In the genomic region with DNA sequence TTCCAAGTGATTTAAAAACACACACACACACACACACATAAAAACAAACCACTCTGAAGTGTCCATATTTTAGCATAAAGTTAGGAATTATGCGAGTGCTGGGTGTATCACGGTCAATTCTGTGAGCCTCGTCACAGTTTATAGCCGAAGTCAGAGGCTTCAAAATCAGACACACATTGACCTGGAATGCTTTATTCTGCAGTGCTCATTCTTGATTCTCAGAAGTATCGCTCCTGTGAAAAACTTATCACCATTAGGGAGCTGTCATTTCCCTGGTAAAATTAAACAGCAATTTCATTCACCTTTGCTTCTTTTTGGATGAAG, we compare ENCODE assay signal across 13 cellular contexts. TPM values are rescaled to one million over a fixed set of nuclear protein-coding genes. Genes with fewer than 3 reads are reported as not detected.
DNase-seq lines count a peak whose midpoint lies in the region; ATAC-seq, FAIRE-seq and TF ChIP-seq lines count a peak whose summit lies in the region.
"Had no signal": no experiment of that assay in that cellular context is flagged by ENCODE, and none has a peak within 500 bp of the region (broad histone marks: within the 10 kb centered on the region; RNA-seq: fewer than 3 reads in every experiment).

No MANE protein-coding gene starts in this region.

- H3F3A ChIP-seq in smooth muscle cell (ENCODE audit: low read depth) = peaks cover 22% of the 10 kb centered on the region

- H2AFZ ChIP-seq in K562 (ENCODE audit: low read depth, low read length) = peak overlapping the region; percentile 7; the same call in 1 of the 2 replicates
- H2AFZ ChIP-seq in smooth muscle cell (ENCODE audit: low read depth) = peak overlapping the region; percentile 20

- H3K27me3 Mint-ChIP-seq in activated T-cell treated with anti-CD3 and anti-CD28 coated beads, Interleukin-2, amount 50 U/mL, for 72 hours (ENCODE audit: low read depth) = no peaks in the 10 kb centered on the region

- CTCF ChIA-PET in HEK293T (lab: Yijun Ruan, JAX) (interaction anchor here (0.7 to 1.6 kb wide), 3 partner anchors 65 to 465 kb away, joined by 3 read pairs; no protein-coding TSS in a partner anchor), K562 (lab: Yijun Ruan, JAX; ENCODE audit: low intra/inter-chr PET ratio) (no interaction called here)

- H3K9me3 Mint-ChIP-seq in activated T-cell treated with anti-CD3 and anti-CD28 coated beads, Interleukin-2, amount 50 U/mL, for 72 hours = no peaks in the 10 kb centered on the region
- H3K9me3 Mint-ChIP-seq: activated naive CD8-positive, alpha-beta T cell treated with anti-CD3 and anti-CD28 coated beads, Interleukin-2, amount 50 U/mL, for 24 hours had no signal

- TF ChIP-seq POLR2A in K562 (conservative IDR thresholded peaks at IDR 0.05) (no peak), spleen (IDR thresholded peaks at IDR 0.05) (no peak), GM18505 (IDR thresholded peaks at IDR 0.05; ENCODE audit: borderline replicate concordance, extremely low read depth, insufficient read depth, insufficient read length) (no peak)

- no peak overlapping the region for H3K4me3 ChIP-seq in K562
- H3K4me3 ChIP-seq in left lung = no peak overlapping the region
- no peak overlapping the region for H3K4me3 ChIP-seq in smooth muscle cell
- H3K4me3 ChIP-seq in spleen = no peak overlapping the region

- H3K27ac Mint-ChIP-seq in activated T-cell treated with anti-CD3 and anti-CD28 coated beads, Interleukin-2, amount 50 U/mL, for 72 hours = no peak overlapping the region
- H3K27ac Mint-ChIP-seq: activated naive CD8-positive, alpha-beta T cell treated with anti-CD3 and anti-CD28 coated beads, Interleukin-2, amount 50 U/mL, for 24 hours had no signal

- H3K4me3 Mint-ChIP-seq in activated T-cell treated with anti-CD3 and anti-CD28 coated beads, Interleukin-2, amount 50 U/mL, for 72 hours = no peak overlapping the region
- H3K4me3 Mint-ChIP-seq: activated naive CD8-positive, alpha-beta T cell treated with anti-CD3 and anti-CD28 coated beads, Interleukin-2, amount 50 U/mL, for 24 hours had no signal

- no peak for FAIRE-seq in K562 (lab: Jason Lieb, UNC)
- FAIRE-seq: GM12892 had no signal

- H3K9me3 ChIP-seq in K562 (replicated peaks; ENCODE audit: control insufficient read depth, insufficient read depth, low read depth, low read length) (no peaks in the 10 kb centered on the region), left lung (no peaks in the 10 kb centered on the region), smooth muscle cell (replicated peaks; ENCODE audit: low read depth) (no peaks in the 10 kb centered on the region), spleen (no peaks in the 10 kb centered on the region)

- H3K9me1 ChIP-seq in K562 (ENCODE audit: control insufficient read depth, insufficient read depth, low read length) = no peaks in the 10 kb centered on the region

- H4K20me1 ChIP-seq in K562 (replicated peaks; ENCODE audit: control insufficient read depth, insufficient read depth, low read length) = no peaks in the 10 kb centered on the region
- H4K20me1 ChIP-seq in smooth muscle cell (ENCODE audit: low read depth) = no peaks in the 10 kb centered on the region

- intact Hi-C loops in K562 (cut with micrococcal nuclease) (no loop called here), left lung (cut with DNase I) (no loop called here), spleen (cut with DNase I; ENCODE audit: low total_unique reads) (no loop called here)

- H3K4me1 ChIP-seq in K562 (replicated peaks in 1 of 2; ENCODE audit: control insufficient read depth in 2 of 2, insufficient read depth in 2 of 2, low read length in 2 of 2) (peaks cover 4 to 11% of the 10 kb centered on the region in 2 experiments; a peak in 4 of 5 replicates), left lung (peaks cover 10 to 53% of the 10 kb centered on the region in 2 donors), smooth muscle cell (ENCODE audit: low read depth) (peaks cover 56% of the 10 kb centered on the region), spleen (peaks cover 2 to 47% (median 9%) of the 10 kb centered on the region in 6 donors)

- ATAC-seq in K562 = no peak
- peak; percentile 18 for ATAC-seq in left lung
- ATAC-seq in activated T-cell treated with anti-CD3 and anti-CD28 coated beads, Interleukin-2, amount 50 U/mL, for 72 hours (replicated peaks in 1 of 2) = no peak
- no peak for ATAC-seq in GM18505 (IDR thresholded peaks at IDR 0.05; ENCODE audit: unreplicated experiment)
- ATAC-seq: activated naive CD8-positive, alpha-beta T cell treated with anti-CD3 and anti-CD28 coated beads, Interleukin-2, amount 50 U/mL, for 24 hours had no signal

- no peaks in the 10 kb centered on the region for H3K27me3 ChIP-seq in K562 (ENCODE audit: control insufficient read depth in 2 of 2, insufficient read depth in 2 of 2, low read length in 2 of 2)
- H3K27me3 ChIP-seq in left lung = no peaks in the 10 kb centered on the region
- H3K27me3 ChIP-seq in smooth muscle cell (ENCODE audit: low read depth) = no peaks in the 10 kb centered on the region
- H3K27me3 ChIP-seq in spleen (replicated peaks in 1 of 7) = no peaks in the 10 kb centered on the region

- POLR2A ChIA-PET in HEK293T (lab: Yijun Ruan, JAX) = interaction anchor here (0.8 to 1.0 kb wide), 2 partner anchors 105 kb away, joined by 4 to 6 read pairs; no protein-coding TSS in a partner anchor
- POLR2A ChIA-PET in K562 (lab: Yijun Ruan, JAX) = no interaction called here

- DNase-seq in HEK293T (ENCODE audit: extremely low spot score) (no peak), K562 (ENCODE audit: extremely low read depth in 1 of 4, low spot score in 3 of 4) (no peak), left lung (no peak), smooth muscle cell (lab: John Stamatoyannopoulos, UW; ENCODE audit: unreplicated experiment) (no peak), spleen (no peak), SK-N-DZ (ENCODE audit: low spot score) (no peak)
- no peak for DNase-seq in activated T-cell treated with anti-CD3 and anti-CD28 coated beads, Interleukin-2, amount 50 U/mL, for 72 hours
- DNase-seq: activated naive CD8-positive, alpha-beta T cell treated with anti-CD3 and anti-CD28 coated beads, Interleukin-2, amount 50 U/mL, for 24 hours; erythroblast; NCI-H748 treated with DMSO at 0.1 percent for 48 hours; stimulated activated CD8-positive, alpha-beta memory T cell treated with anti-CD3 and anti-CD28 coated beads, Interleukin-4, amount 100 ng/mL, for 48 hours had no signal

- peaks cover 16% of the 10 kb centered on the region for H3K4me1 Mint-ChIP-seq in activated T-cell treated with anti-CD3 and anti-CD28 coated beads, Interleukin-2, amount 50 U/mL, for 72 hours (ENCODE audit: low read depth)

- no peak for TF ChIP-seq RAD21 in K562 (CRISPR knock-in tag; conservative IDR thresholded peaks at IDR 0.05 in 1 of 2, IDR thresholded peaks at IDR 0.05 in 1 of 2)

- H3K9ac ChIP-seq in K562 (ENCODE audit: insufficient read depth in 1 of 2, low read depth in 2 of 2, low read length in 2 of 2) = no peak overlapping the region
- peak overlapping the region; percentile 92 for H3K9ac ChIP-seq in smooth muscle cell (ENCODE audit: low read depth)

- TF ChIP-seq CTCF in K562 (IDR thresholded peaks at IDR 0.05 in 2 of 3, conservative IDR thresholded peaks at IDR 0.05 in 1 of 3; ENCODE audit: insufficient read depth in 2 of 3, low read depth in 1 of 3, low read length in 3 of 3) (no peak), left lung (IDR thresholded peaks at IDR 0.05) (no peak), smooth muscle cell (IDR thresholded peaks at IDR 0.05; ENCODE audit: borderline replicate concordance, insufficient read depth, poor library complexity, severe bottlenecking) (no peak), spleen (IDR thresholded peaks at IDR 0.05 in 8 of 11, conservative IDR thresholded peaks at IDR 0.05 in 3 of 11) (no peak)

- BruUV-seq in K562 (replicated peaks; lab: Mats Ljungman, UMichigan) = no TSS peak

- H3K4me2 ChIP-seq in K562 (ENCODE audit: insufficient read depth, low read length) (no peak overlapping the region), smooth muscle cell (peak overlapping the region; percentile 52)

- no peak overlapping the region for H3K27ac ChIP-seq in K562 (ENCODE audit: extremely low read depth, low read depth, low read length)
- peak overlapping the region; percentile 45 to 65 for H3K27ac ChIP-seq in left lung
- peak overlapping the region; percentile 100 for H3K27ac ChIP-seq in smooth muscle cell (ENCODE audit: low read depth)
- peak overlapping the region in 4 of 8 donors; percentile 25 to 63 (median 40) for H3K27ac ChIP-seq in spleen

- in situ Hi-C loops in K562 (cut with MboI) = loop anchor here (10.0 kb wide), 1 partner anchor 106 kb away; no protein-coding TSS in a partner anchor

- H3K79me2 ChIP-seq in K562 (ENCODE audit: control insufficient read depth, insufficient read depth, low read length) (no peaks in the 10 kb centered on the region), smooth muscle cell (ENCODE audit: low read depth) (no peaks in the 10 kb centered on the region)

- H3K36me3 Mint-ChIP-seq in activated T-cell treated with anti-CD3 and anti-CD28 coated beads, Interleukin-2, amount 50 U/mL, for 72 hours (ENCODE audit: insufficient read depth in 2 of 2) = no peaks in the 10 kb centered on the region

- TF ChIP-seq EP300 in K562 (IDR thresholded peaks at IDR 0.05; ENCODE audit: low read length) = no peak

- H3K36me3 ChIP-seq in K562 (ENCODE audit: control insufficient read depth, insufficient read depth, low read length) = no peaks in the 10 kb centered on the region
- no peaks in the 10 kb centered on the region for H3K36me3 ChIP-seq in left lung
- no peaks in the 10 kb centered on the region for H3K36me3 ChIP-seq in smooth muscle cell (ENCODE audit: low read depth)
- H3K36me3 ChIP-seq in spleen = no peaks in the 10 kb centered on the region

- 83% methylated on average over 5 of the region's 5 CpGs for WGBS in K562 (ENCODE audit: insufficient coverage, low coverage, missing lambda C conversion rate)
- 36% methylated on average over 5 of the region's 5 CpGs for WGBS in smooth muscle cell (ENCODE audit: low lambda C conversion rate)
- WGBS in spleen, 5 donors = 75 to 87% (median 83%) methylated on average over 5 of the region's 5 CpGs

RNA-seq across cellular contexts. Expression of a gene that starts 8.7 kb away (rescaled TPM):
- total RNA-seq in K562 (2011; cell fraction: chromatin; rRNA removed; ENCODE audit: low replicate concordance) = 23.6 and 29.2 TPM in 2 replicates
- total RNA-seq in K562 (2011; cell fraction: nucleolus; rRNA removed) = 17.0 and 26.0 TPM in 2 replicates
- total RNA-seq in K562 (2011; cell fraction: nucleoplasm; rRNA removed) = 17.2 and 26.8 TPM in 2 replicates
- total RNA-seq in K562 (2014; rRNA removed) = 24.4 and 38.8 TPM in 2 replicates
- 18.4 and 22.1 TPM in 2 replicates for total RNA-seq in K562 (2014; rRNA removed; fragmentation: Illumina TruSeq; extraction: Trizol)
- total RNA-seq in K562 (2015; rRNA removed; fragmentation: Illumina TruSeq; extraction: Trizol) = 35.3 and 39.1 TPM in 2 replicates
- 68.4 and 68.6 TPM in 2 replicates for total RNA-seq in K562 (2021)
- polyA plus RNA-seq in K562 (2011; rRNA removed) = 7.7 and 18.0 TPM in 2 replicates
- polyA plus RNA-seq in K562 (2011; cell fraction: cytosol; rRNA removed) = 12.4 and 22.0 TPM in 2 replicates
- 73.6 and 97.0 TPM in 2 replicates for polyA plus RNA-seq in K562 (2011; cell fraction: nucleus; rRNA removed)
- polyA plus RNA-seq in K562 (2012) = 38.3 and 116 TPM in 2 replicates
- polyA plus RNA-seq in K562 (2014; fragmentation: Illumina TruSeq; extraction: Trizol) = 47.0 and 60.0 TPM in 2 replicates
- polyA plus RNA-seq in K562 (2014; fragmentation: Nextera tagmentation; extraction: Ambion mirVana) = 10 to 100 TPM; 11.4 to 18.2 TPM
- polyA plus RNA-seq in K562 (2014; rRNA removed) = 19.0 and 30.4 TPM in 2 replicates
- 10.8 and 16.9 TPM in 2 replicates for polyA minus RNA-seq in K562 (2011; rRNA and poly(A)+ RNA removed)
- polyA minus RNA-seq in K562 (2011; cell fraction: cytosol; rRNA and poly(A)+ RNA removed) = 43.5 and 61.6 TPM in 2 replicates
- polyA minus RNA-seq in K562 (2011; cell fraction: nucleus; rRNA and poly(A)+ RNA removed) = 22.5 and 41.3 TPM in 2 replicates
- total RNA-seq in left lung = 100 to 1,000 TPM; 114 to 135 TPM
- total RNA-seq in smooth muscle cell = 89.5 and 101 TPM in 2 replicates
- polyA plus RNA-seq in smooth muscle cell = 40.3 and 44.5 TPM in 2 replicates
- total RNA-seq in spleen = 100 to 1,000 TPM in 1 of 7 donors, 10 to 100 TPM in 6; 57.2 to 109 (median 63.5) TPM
- polyA plus RNA-seq in spleen = 10 to 100 TPM; 39.1 to 55.5 (median 48.8) TPM
- total RNA-seq in activated T-cell treated with anti-CD3 and anti-CD28 coated beads, Interleukin-2, amount 50 U/mL, for 72 hours = 100 to 1,000 TPM; 238 to 283 TPM
- polyA plus RNA-seq in SK-N-DZ (2014; cell fraction: cytosol; rRNA removed) = 32.0 and 33.3 TPM in 2 replicates
- 24.3 and 26.1 TPM in 2 replicates for polyA plus RNA-seq in SK-N-DZ (2014; cell fraction: nucleus; rRNA removed)
